In genomic region chr19:46854698-46855097, GRCh38 we compare ENCODE assay signal across 6 cellular contexts. TPM values are rescaled to one million over a fixed set of nuclear protein-coding genes. Genes with fewer than 3 reads are reported as not detected.
DNase-seq lines count a peak whose midpoint lies in the region; TF ChIP-seq lines count a peak whose summit lies in the region.
"Not testable (repeated sequence)": the region's sequence is repeated elsewhere in the genome, so short reads cannot be mapped to it uniquely, and the experiment has no call there.

No MANE protein-coding gene starts in this region.

- not testable (repeated sequence) for H3K27me3 ChIP-seq in liver (ENCODE audit: control insufficient read depth in 4 of 4, insufficient read depth in 4 of 4, low read length in 3 of 4); uterus

- CTCF ChIA-PET in activated naive CD4-positive, alpha-beta T cell treated with anti-CD3 and anti-CD28 coated beads, Interleukin-2, amount 10 ng/mL, durations not matched to agents 7 days and 5 days (lab: Charles Lee): interaction anchor here (0.9 to 1.6 kb wide), 3 partner anchors 97 to 181 kb away, joined by 3 to 4 read pairs (median 3); no protein-coding TSS in a partner anchor

- not testable (repeated sequence) for H3K36me3 Mint-ChIP-seq in activated naive CD4-positive, alpha-beta T cell treated with anti-CD3 and anti-CD28 coated beads, Interleukin-2, amount 10 ng/mL, durations not matched to agents 7 days and 5 days; chondrocyte (ENCODE audit: low read depth)

- H3K27ac Mint-ChIP-seq in activated naive CD4-positive, alpha-beta T cell treated with anti-CD3 and anti-CD28 coated beads, Interleukin-2, amount 10 ng/mL, durations not matched to agents 7 days and 5 days; chondrocyte (ENCODE audit: unreplicated experiment): not testable (repeated sequence)

- H3K4me1 ChIP-seq in liver (ENCODE audit: control insufficient read depth in 4 of 4, insufficient read depth in 4 of 4, low read length in 3 of 4): peaks cover 25 to 50% (median 38%) of the 10 kb centered on the region in 4 donors
- not testable (repeated sequence) for H3K4me1 ChIP-seq in uterus

- not testable (repeated sequence) for H3K4me3 Mint-ChIP-seq in activated naive CD4-positive, alpha-beta T cell treated with anti-CD3 and anti-CD28 coated beads, Interleukin-2, amount 10 ng/mL, durations not matched to agents 7 days and 5 days; chondrocyte (ENCODE audit: unreplicated experiment)

- not testable (repeated sequence) for H3K9ac ChIP-seq in liver (ENCODE audit: low read depth in 1 of 2, low read length in 2 of 2)

- DNase-seq in DMS53 (lab: John Stamatoyannopoulos, UW): peak; percentile 53
- DNase-seq in activated naive CD4-positive, alpha-beta T cell treated with anti-CD3 and anti-CD28 coated beads, Interleukin-2, amount 10 ng/mL, durations not matched to agents 7 days and 5 days: peak; percentile 12
- DNase-seq in chondrocyte (ENCODE audit: low spot score): peak; percentile 17
- peak; percentile 64 for DNase-seq in posterior vena cava (ENCODE audit: low spot score)
- peak; percentile 11 to 17 for DNase-seq in uterus

- H3K27ac ChIP-seq in liver (ENCODE audit: low read depth in 1 of 2, low read length in 2 of 2): peak overlapping the region; percentile 81 to 96
- H3K27ac ChIP-seq in uterus: not testable (repeated sequence)

- not testable (repeated sequence) for TF ChIP-seq RAD21 in liver (IDR thresholded peaks at IDR 0.05)

- TF ChIP-seq CTCF in chondrocyte (IDR thresholded peaks at IDR 0.05); liver (IDR thresholded peaks at IDR 0.05; ENCODE audit: low read depth, low read length, missing input control); uterus (IDR thresholded peaks at IDR 0.05): not testable (repeated sequence)

- not testable (repeated sequence) for H3K9me3 ChIP-seq in liver (ENCODE audit: control insufficient read depth in 4 of 4, low read length in 3 of 4); uterus

- not testable (repeated sequence) for H3K4me3 ChIP-seq in liver (ENCODE audit: low read depth in 1 of 3, low read length in 3 of 3); uterus

- H3K36me3 ChIP-seq in liver (ENCODE audit: control insufficient read depth in 4 of 4, insufficient read depth in 3 of 4, low read depth in 1 of 4, low read length in 3 of 4); uterus: not testable (repeated sequence)

- peaks cover 33% of the 10 kb centered on the region for H3K4me1 Mint-ChIP-seq in activated naive CD4-positive, alpha-beta T cell treated with anti-CD3 and anti-CD28 coated beads, Interleukin-2, amount 10 ng/mL, durations not matched to agents 7 days and 5 days
- H3K4me1 Mint-ChIP-seq in chondrocyte (ENCODE audit: low read depth): peaks cover 17% of the 10 kb centered on the region

- not testable (repeated sequence) for TF ChIP-seq POLR2A in uterus (IDR thresholded peaks at IDR 0.05)

- intact Hi-C loops in posterior vena cava (cut with DNase I): loop anchor here in 1 of 2 donors (5.0 kb wide), 1 partner anchor 138 kb away; no protein-coding TSS in a partner anchor
- intact Hi-C loops in uterus (cut with DNase I; ENCODE audit: low total_unique reads): not testable (repeated sequence)

- H3K27me3 Mint-ChIP-seq in activated naive CD4-positive, alpha-beta T cell treated with anti-CD3 and anti-CD28 coated beads, Interleukin-2, amount 10 ng/mL, durations not matched to agents 7 days and 5 days: peaks cover 20% of the 10 kb centered on the region
- not testable (repeated sequence) for H3K27me3 Mint-ChIP-seq in chondrocyte (ENCODE audit: low read depth)

- WGBS in liver: 77% methylated on average over 13 of the region's 13 CpGs

- H3K9me3 Mint-ChIP-seq in activated naive CD4-positive, alpha-beta T cell treated with anti-CD3 and anti-CD28 coated beads, Interleukin-2, amount 10 ng/mL, durations not matched to agents 7 days and 5 days; chondrocyte (ENCODE audit: low read depth): not testable (repeated sequence)

RNA-seq across cellular contexts. Expression of gene AP2S1, which starts 4.1 kb away (rescaled TPM):
- total RNA-seq in chondrocyte (168 to 189 TPM (median 173 TPM) in 3 replicates), liver (10 to 100 TPM; 28.3 to 71.2 TPM), posterior vena cava (100 to 1,000 TPM in 1 of 2 donors, 10 to 100 TPM in 1; 98.0 to 139 TPM), uterus (10 to 100 TPM in 3 of 4 donors, 1 to 10 TPM in 1; 3.8 to 59.1 (median 45.1) TPM)
- 100 to 1,000 TPM in 1 of 2 donors, 10 to 100 TPM in 1; 86.9 to 168 TPM for polyA plus RNA-seq in liver

RNA-seq across cellular contexts. Expression of gene ARHGAP35, which starts 6.1 kb away (rescaled TPM):
- 60.1 to 70.9 TPM (median 70.2 TPM) in 3 replicates for total RNA-seq in chondrocyte
- 10 to 100 TPM; 26.3 to 49.2 TPM for total RNA-seq in liver
- polyA plus RNA-seq in liver: 10 to 100 TPM; 15.5 to 17.2 TPM
- 10 to 100 TPM; 49.8 to 57.4 TPM for total RNA-seq in posterior vena cava
- total RNA-seq in uterus: 10 to 100 TPM in 2 of 4 donors, 1 to 10 TPM in 2; 8.7 to 69.4 (median 30.9) TPM

Comparison
In these comparisons a context has a peak if more than half of its experiments do, and no peak if none do; other contexts are left out.
1. DNase-seq: peak in every context shown above with its lines; median percentile 64 in posterior vena cava; 53 in DMS53; 17 in chondrocyte; 14 in uterus; 12 in activated naive CD4-positive, alpha-beta T cell treated with anti-CD3 and anti-CD28 coated beads, Interleukin-2, amount 10 ng/mL, durations not matched to agents 7 days and 5 days.